ENCODE assay signal across 8 cellular contexts in genomic region chr18:9683418-9684396, GRCh38. TPM values are rescaled to one million over a fixed set of nuclear protein-coding genes. Genes with fewer than 3 reads are reported as not detected.
A peak's percentile ranks its signal among the peaks of the same experiment; 100 is the strongest.
DNase-seq lines count a peak whose midpoint lies in the region; ATAC-seq and TF ChIP-seq lines count a peak whose summit lies in the region.

No MANE protein-coding gene starts in this region.

- H3K79me2 ChIP-seq in KMS-11 (ENCODE audit: insufficient read depth, low read depth), result no peaks in the 10 kb centered on the region

- H2AFZ ChIP-seq in KMS-11 (ENCODE audit: low read depth), result no peak overlapping the region; the same call in 1 of the 2 replicates

- no peaks in the 10 kb centered on the region for H3K36me3 Mint-ChIP-seq in activated CD8-positive, alpha-beta memory T cell treated with anti-CD3 and anti-CD28 coated beads, Interleukin-2, amount 10 ng/mL, durations not matched to agents 7 days and 5 days

- ATAC-seq in activated CD8-positive, alpha-beta memory T cell treated with anti-CD3 and anti-CD28 coated beads, Interleukin-2, amount 10 ng/mL, durations not matched to agents 7 days and 5 days, result no peak
- no peak for ATAC-seq in GM21717 (IDR thresholded peaks at IDR 0.05; ENCODE audit: unreplicated experiment)

- H3K4me3 ChIP-seq in AG09309 (ENCODE audit: control insufficient read depth, low read depth, low read length) (no peak overlapping the region), KMS-11 (IDR thresholded peaks at IDR 0.05; ENCODE audit: insufficient read depth, low read depth, low read length) (no peak overlapping the region)

- no peak for DNase-seq in AG09309 (ENCODE audit: low read depth)
- peak; percentile 44 for DNase-seq in amniotic stem cell (lab: John Stamatoyannopoulos, UW)
- DNase-seq in inferior parietal cortex (ENCODE audit: extremely low spot score), result peak; percentile 72
- DNase-seq in ureter (ENCODE audit: low spot score), result peak; percentile 61
- DNase-seq in NCI-H1105 treated with DMSO at 0.1 percent for 48 hours (lab: John Stamatoyannopoulos, UW), result no peak
- DNase-seq in activated CD8-positive, alpha-beta memory T cell treated with anti-CD3 and anti-CD28 coated beads, Interleukin-2, amount 10 ng/mL, durations not matched to agents 7 days and 5 days, result no peak

- peaks cover 9% of the 10 kb centered on the region for H3K4me1 Mint-ChIP-seq in activated CD8-positive, alpha-beta memory T cell treated with anti-CD3 and anti-CD28 coated beads, Interleukin-2, amount 10 ng/mL, durations not matched to agents 7 days and 5 days

- H3K27ac Mint-ChIP-seq in activated CD8-positive, alpha-beta memory T cell treated with anti-CD3 and anti-CD28 coated beads, Interleukin-2, amount 10 ng/mL, durations not matched to agents 7 days and 5 days, result no peak overlapping the region

- CTCF ChIA-PET in activated CD8-positive, alpha-beta memory T cell treated with anti-CD3 and anti-CD28 coated beads, Interleukin-2, amount 10 ng/mL, durations not matched to agents 7 days and 5 days (lab: Charles Lee), result interaction anchor here (1.0 kb wide), 1 partner anchor 12 kb away, joined by 3 read pairs; no protein-coding TSS in a partner anchor

- H3K4me2 ChIP-seq in KMS-11, result peak overlapping the region; percentile 74

- H3K27ac ChIP-seq in KMS-11, result peak overlapping the region; percentile 37; the same call in 1 of the 2 replicates

- no peaks in the 10 kb centered on the region for H4K20me1 ChIP-seq in KMS-11 (ENCODE audit: insufficient read depth)

- H3K36me3 ChIP-seq in KMS-11 (ENCODE audit: insufficient read depth), result no peaks in the 10 kb centered on the region

- H3K27me3 ChIP-seq in KMS-11 (ENCODE audit: insufficient read depth, low read depth), result no peaks in the 10 kb centered on the region

- TF ChIP-seq CTCF in AG09309 (IDR thresholded peaks at IDR 0.05; ENCODE audit: control insufficient read depth, insufficient read depth, low read depth, low read length, missing control alignments), result peak; percentile 77
- no peak for TF ChIP-seq CTCF in KMS-11 (conservative IDR thresholded peaks at IDR 0.05; ENCODE audit: low read depth, low read length)

- H3K27me3 Mint-ChIP-seq in activated CD8-positive, alpha-beta memory T cell treated with anti-CD3 and anti-CD28 coated beads, Interleukin-2, amount 10 ng/mL, durations not matched to agents 7 days and 5 days, result peaks cover 60% of the 10 kb centered on the region

- H3K9ac ChIP-seq in KMS-11, result no peak overlapping the region; the same call in 1 of the 2 replicates

- no peaks in the 10 kb centered on the region for H3K9me3 Mint-ChIP-seq in activated CD8-positive, alpha-beta memory T cell treated with anti-CD3 and anti-CD28 coated beads, Interleukin-2, amount 10 ng/mL, durations not matched to agents 7 days and 5 days (ENCODE audit: low read depth)

- no peak overlapping the region for H3K4me3 Mint-ChIP-seq in activated CD8-positive, alpha-beta memory T cell treated with anti-CD3 and anti-CD28 coated beads, Interleukin-2, amount 10 ng/mL, durations not matched to agents 7 days and 5 days

- peaks cover 28% of the 10 kb centered on the region for H3K4me1 ChIP-seq in KMS-11 (ENCODE audit: low read depth, poor library complexity, severe bottlenecking)

RNA-seq across cellular contexts. Expression of gene RAB31, which starts 24.4 kb away (rescaled TPM):
- total RNA-seq in ureter, result 46.0 TPM
- not detected for total RNA-seq in activated CD8-positive, alpha-beta memory T cell treated with anti-CD3 and anti-CD28 coated beads, Interleukin-2, amount 10 ng/mL, durations not matched to agents 7 days and 5 days

Comparison
In these comparisons a context has a peak if more than half of its experiments do, and no peak if none do; other contexts are left out.
1. DNase-seq: peak in amniotic stem cell (single experiment), inferior parietal cortex (single experiment) and ureter (single experiment); none in AG09309 (single experiment), NCI-H1105 treated with DMSO at 0.1 percent for 48 hours (single experiment) and activated CD8-positive, alpha-beta memory T cell treated with anti-CD3 and anti-CD28 coated beads, Interleukin-2, amount 10 ng/mL, durations not matched to agents 7 days and 5 days (single experiment).
2. RNA of gene RAB31, which starts 24.4 kb away (total RNA-seq): 46.0 TPM in ureter (single experiment); not detected in activated CD8-positive, alpha-beta memory T cell treated with anti-CD3 and anti-CD28 coated beads, Interleukin-2, amount 10 ng/mL, durations not matched to agents 7 days and 5 days; every median in the first group is over 10 times any median in the second.